Comparison of ENCODE assay signal across 5 cellular contexts in genomic region chr2:132462242-132462641, GRCh38.
"Had no signal": no experiment of that assay in that cellular context is flagged by ENCODE, and none has a peak within 500 bp of the region (broad histone marks: within the 10 kb centered on the region; RNA-seq: fewer than 3 reads in every experiment).

No MANE protein-coding gene starts in this region.

- ATAC-seq: GM23338 had no signal

- DNase-seq: H9, HCEC 1CT, IMR-90, KBM-7 had no signal
